ENCODE assay signal across 28 cellular contexts in the genomic region with DNA sequence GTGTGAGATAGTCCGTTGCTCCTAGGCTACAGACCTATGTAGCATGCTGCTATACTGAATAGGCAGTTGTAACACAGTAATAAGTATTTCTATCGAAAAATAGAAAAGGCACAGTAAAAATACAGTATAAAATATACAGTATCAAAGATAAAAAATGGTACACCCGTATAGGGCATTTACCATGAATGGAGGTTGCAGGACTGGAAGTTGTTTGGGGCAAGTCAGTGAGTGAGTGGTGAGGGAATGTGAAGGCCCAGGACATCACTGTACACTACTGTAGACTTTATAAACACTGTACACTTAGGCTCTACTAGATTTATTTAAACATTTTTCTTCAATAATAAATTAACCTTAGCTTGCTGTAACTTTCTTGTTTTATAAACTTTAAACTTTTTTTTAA. TPM values are rescaled to one million over a fixed set of nuclear protein-coding genes. Genes with fewer than 3 reads are reported as not detected.
A peak's percentile ranks its signal among the peaks of the same experiment; 100 is the strongest.
DNase-seq lines count a peak whose midpoint lies in the region; ATAC-seq, FAIRE-seq and TF ChIP-seq lines count a peak whose summit lies in the region.
"Had no signal": no experiment of that assay in that cellular context is flagged by ENCODE, and none has a peak within 500 bp of the region (broad histone marks: within the 10 kb centered on the region; RNA-seq: fewer than 3 reads in every experiment).

No MANE protein-coding gene starts in this region.

- peak overlapping the region in 1 of 2 donors; percentile 98 for H3K9ac ChIP-seq in stomach smooth muscle (ENCODE audit: low read length in 2 of 2)

- no peak for TF ChIP-seq POLR2A in H54 (IDR thresholded peaks at IDR 0.05; ENCODE audit: low read depth, low read length)

- H3K27ac ChIP-seq in SJSA1 (peak overlapping the region; percentile 94), stomach smooth muscle (ENCODE audit: low read length) (peak overlapping the region; percentile 7)
- H3K27ac ChIP-seq: 22Rv1, pancreas had no signal

- peak; percentile 71 for DNase-seq in DMS79 treated with DMSO at 0.1 percent for 48 hours (lab: John Stamatoyannopoulos, UW)
- DNase-seq in DMS79 (lab: John Stamatoyannopoulos, UW), result no peak
- peak in 1 of 2 experiments; percentile 52 for DNase-seq in SJSA1 (ENCODE audit: low read depth in 1 of 2, low spot score in 2 of 2)
- DNase-seq in iris pigment epithelial cell (ENCODE audit: low read depth), result peak; percentile 52
- DNase-seq in activated CD4-positive, CD25-positive, alpha-beta regulatory T cell treated with anti-CD3 and anti-CD28 coated beads, Interleukin-2, amount 50 U/mL, for 72 hours, result no peak
- no peak for DNase-seq in H54 (ENCODE audit: insufficient read length, low spot score)
- DNase-seq: activated CD4-positive, alpha-beta T cell treated with anti-CD3 and anti-CD28 coated beads for 36 hours; activated CD8-positive, alpha-beta memory T cell treated with anti-CD3 and anti-CD28 coated beads for 24 hours; activated naive CD4-positive, alpha-beta T cell treated with anti-CD3 and anti-CD28 coated beads for 36 hours; activated T-cell treated with anti-CD3 and anti-CD28 coated beads, Interleukin-2, amount 50 U/mL, for 48 hours; amygdala; Caco-2; central memory CD4-positive, alpha-beta T cell; kidney glomerular epithelial cell; mesendoderm; natural killer cell; NCI-H1105 treated with DMSO at 0.1 percent for 48 hours; NCI-H446; OCI-M1; pancreas; SIG-M5; T-helper 1 cell had no signal

- ATAC-seq in HG03460 (IDR thresholded peaks at IDR 0.05; ENCODE audit: unreplicated experiment), result no peak
- ATAC-seq: activated CD4-positive, alpha-beta T cell treated with anti-CD3 and anti-CD28 coated beads for 36 hours; GM23338; natural killer cell; pancreas; sciatic nerve had no signal

- H3K27me3 ChIP-seq in SJSA1 (replicated peaks), result no peaks in the 10 kb centered on the region
- no peaks in the 10 kb centered on the region for H3K27me3 ChIP-seq in stomach smooth muscle (ENCODE audit: control insufficient read depth in 1 of 2, insufficient read depth in 2 of 2, low read length in 2 of 2)
- H3K27me3 ChIP-seq: pancreas had no signal

- H3K4me3 ChIP-seq in SJSA1, result no peak overlapping the region
- H3K4me3 ChIP-seq in stomach smooth muscle (ENCODE audit: low read length in 2 of 2), result peak overlapping the region; percentile 17 to 89
- H3K4me3 ChIP-seq: GM23338, pancreas had no signal

- H3K9me3 ChIP-seq in SJSA1 (replicated peaks) (no peaks in the 10 kb centered on the region), stomach smooth muscle (ENCODE audit: control insufficient read depth in 2 of 2, low read length in 2 of 2) (no peaks in the 10 kb centered on the region)
- H3K9me3 ChIP-seq: Caco-2, pancreas had no signal

- H3K36me3 ChIP-seq in SJSA1 (peaks cover 18% of the 10 kb centered on the region), stomach smooth muscle (ENCODE audit: control insufficient read depth in 2 of 2, insufficient read depth in 2 of 2, low read length in 2 of 2) (no peaks in the 10 kb centered on the region)
- H3K36me3 ChIP-seq: pancreas had no signal

- H3K4me1 ChIP-seq in SJSA1 (replicated peaks) (peaks cover 51% of the 10 kb centered on the region), stomach smooth muscle (ENCODE audit: control insufficient read depth, insufficient read depth, low read length) (peaks cover 15% of the 10 kb centered on the region)

- no peak for FAIRE-seq in H54 (lab: Jason Lieb, UNC)
- FAIRE-seq: pancreas, TTC549 had no signal

RNA-seq across cellular contexts. Expression of gene MAP3K20, which starts 3.5 kb away (rescaled TPM):
- total RNA-seq in SJSA1 (2014; rRNA removed; shearing (Covaris generic)), result 73.5 and 95.7 TPM in 2 replicates

Comparison
In these comparisons a context has a peak if more than half of its experiments do, and no peak if none do; other contexts are left out.
1. DNase-seq: peak in DMS79 treated with DMSO at 0.1 percent for 48 hours (single experiment) and iris pigment epithelial cell (single experiment); none in DMS79 (single experiment), activated CD4-positive, CD25-positive, alpha-beta regulatory T cell treated with anti-CD3 and anti-CD28 coated beads, Interleukin-2, amount 50 U/mL, for 72 hours (single experiment) and H54 (single experiment).